ENCODE assay signal across 8 cellular contexts in the genomic region with DNA sequence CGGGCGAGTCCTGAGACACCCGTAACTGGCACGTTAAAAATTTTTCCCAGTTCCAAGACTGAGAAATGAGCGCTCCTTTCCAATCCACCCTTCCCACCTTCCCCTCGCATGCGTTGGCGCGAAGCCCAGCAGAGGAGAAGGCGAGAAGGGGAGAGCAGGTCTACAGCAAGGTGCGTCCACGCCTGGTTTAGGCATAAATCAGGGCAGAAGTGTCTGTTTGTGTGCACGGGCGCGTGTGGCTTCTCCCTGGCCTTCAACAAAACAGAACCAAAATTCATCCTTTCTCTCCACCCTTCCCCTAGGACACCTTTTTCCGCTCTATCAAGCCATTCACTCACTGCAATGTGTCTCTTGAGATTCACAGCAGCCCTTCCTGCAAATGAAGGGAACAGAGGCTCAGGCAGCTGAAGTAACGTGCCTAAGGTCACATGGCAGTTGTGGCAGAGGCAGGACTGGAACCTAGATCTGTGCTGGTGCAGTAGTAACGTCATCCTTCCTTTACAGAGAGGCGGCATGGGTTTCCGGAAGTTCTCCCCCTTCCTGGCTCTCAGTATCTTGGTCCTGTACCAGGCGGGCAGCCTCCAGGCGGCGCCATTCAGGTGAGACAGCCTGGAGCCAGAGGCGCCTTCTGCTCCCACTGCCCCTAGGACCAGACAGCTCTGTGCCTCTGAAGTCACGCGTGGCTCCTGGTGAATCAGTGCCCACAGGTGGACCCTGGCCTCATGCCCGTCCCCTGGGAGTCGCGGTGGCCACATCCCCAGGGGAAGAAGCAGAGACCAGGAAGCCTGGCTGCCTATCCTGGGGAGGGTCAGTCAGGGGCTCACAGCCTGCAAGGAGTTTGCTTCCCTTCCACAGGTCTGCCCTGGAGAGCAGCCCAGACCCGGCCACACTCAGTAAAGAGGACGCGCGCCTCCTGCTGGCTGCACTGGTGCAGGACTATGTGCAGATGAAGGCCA. TPM values are rescaled to one million over a fixed set of nuclear protein-coding genes. Genes with fewer than 3 reads are reported as not detected.
DNase-seq lines count a peak whose midpoint lies in the region; ATAC-seq and TF ChIP-seq lines count a peak whose summit lies in the region.

No MANE protein-coding gene starts in this region.

- H3K36me3 Mint-ChIP-seq in HFFc6 (ENCODE audit: low read depth): peaks cover 1% of the 10 kb centered on the region; the same call in 1 of the 2 replicates
- peaks cover under 1% of the 10 kb centered on the region for H3K36me3 Mint-ChIP-seq in activated naive CD4-positive, alpha-beta T cell treated with anti-CD3 and anti-CD28 coated beads, Interleukin-2, amount 50 U/mL, for 24 hours

- POLR2A ChIA-PET in GM10248 (lab: Yijun Ruan, JAX): no interaction called here

- TF ChIP-seq POLR2A in heart left ventricle (IDR thresholded peaks at IDR 0.05): no peak

- WGBS in heart left ventricle, 4 donors: 3 to 6% (median 5%) methylated on average over 26 to 33 of the region's 33 CpGs

- H3K4me3 ChIP-seq in heart left ventricle: peak overlapping the region; percentile 2 to 43 (median 33)

- H3K27ac Mint-ChIP-seq in HFFc6: no peak overlapping the region
- H3K27ac Mint-ChIP-seq in activated naive CD4-positive, alpha-beta T cell treated with anti-CD3 and anti-CD28 coated beads, Interleukin-2, amount 50 U/mL, for 24 hours: peak overlapping the region; percentile 82

- H3K27ac ChIP-seq in heart left ventricle: no peak overlapping the region

- H3K36me3 ChIP-seq in heart left ventricle: no peaks in the 10 kb centered on the region

- intact Hi-C loops in heart left ventricle (cut with DNase I) (loop anchor here (1.0 to 10.0 kb wide), 10 partner anchors 102 to 550 kb away; partner anchors contain the start of genes CALCA (in 5 of the 10) and PSMA1 (in 1 of the 10)), posterior vena cava (cut with DNase I) (no loop called here)

- DNase-seq in GM10248 (ENCODE audit: extremely low spot score) (peak; percentile 63), HFFc6 (peak; percentile 68), MV-4-11 (lab: John Stamatoyannopoulos, UW) (peak; percentile 67), SKM-1 (lab: John Stamatoyannopoulos, UW; ENCODE audit: unreplicated experiment) (peak; percentile 89), heart left ventricle (peak; percentile 69 to 89 (median 77)), posterior vena cava (ENCODE audit: low spot score) (peak; percentile 93), ureter (ENCODE audit: low spot score) (peak; percentile 89)

- peaks cover 9 to 56% (median 33%) of the 10 kb centered on the region in 9 donors for H3K27me3 ChIP-seq in heart left ventricle

- H3K9me3 Mint-ChIP-seq in HFFc6: peaks cover 6% of the 10 kb centered on the region
- H3K9me3 Mint-ChIP-seq in activated naive CD4-positive, alpha-beta T cell treated with anti-CD3 and anti-CD28 coated beads, Interleukin-2, amount 50 U/mL, for 24 hours: no peaks in the 10 kb centered on the region

- CTCF ChIA-PET in GM10248 (lab: Yijun Ruan, JAX): interaction anchor here (0.8 to 8.3 kb wide), 26 partner anchors 11 to 1301 kb away, joined by 3 to 153 read pairs (median 4); no protein-coding TSS in a partner anchor

- TF ChIP-seq CTCF in GM10248 (IDR thresholded peaks at IDR 0.05; ENCODE audit: control extremely low read depth, extremely low read depth, low read depth, missing control alignments): peak; percentile 94
- TF ChIP-seq CTCF in HFFc6 (IDR thresholded peaks at IDR 0.05): peak; percentile 92
- TF ChIP-seq CTCF in heart left ventricle (IDR thresholded peaks at IDR 0.05): peak; percentile 56 to 79 (median 66)

- peaks cover 37% of the 10 kb centered on the region for H3K27me3 Mint-ChIP-seq in HFFc6 (ENCODE audit: insufficient read depth)
- peaks cover 11% of the 10 kb centered on the region for H3K27me3 Mint-ChIP-seq in activated naive CD4-positive, alpha-beta T cell treated with anti-CD3 and anti-CD28 coated beads, Interleukin-2, amount 50 U/mL, for 24 hours

- peak; percentile 90 to 95 (median 92) for ATAC-seq in heart left ventricle

- H3K4me3 Mint-ChIP-seq in HFFc6: peak overlapping the region; percentile 39
- H3K4me3 Mint-ChIP-seq in activated naive CD4-positive, alpha-beta T cell treated with anti-CD3 and anti-CD28 coated beads, Interleukin-2, amount 50 U/mL, for 24 hours: peak overlapping the region; percentile 85

- H3K4me1 Mint-ChIP-seq in HFFc6 (ENCODE audit: low read depth): peaks cover 16% of the 10 kb centered on the region; the same call in 1 of the 2 replicates
- peaks cover 17% of the 10 kb centered on the region for H3K4me1 Mint-ChIP-seq in activated naive CD4-positive, alpha-beta T cell treated with anti-CD3 and anti-CD28 coated beads, Interleukin-2, amount 50 U/mL, for 24 hours

- peaks cover 0 to 21% (median 13%) of the 10 kb centered on the region in 12 donors for H3K4me1 ChIP-seq in heart left ventricle

- H3K9me3 ChIP-seq in heart left ventricle: peaks cover 0 to 11% (median 0%) of the 10 kb centered on the region in 12 donors

RNA-seq across cellular contexts. Expression of gene CALCB, which starts 1.1 kb away (rescaled TPM):
- total RNA-seq in HFFc6 (2021; fragmentation: NEBNext Ultra II Directional; extraction: Animal tissue kit (Norgen Biotek cat#: 25700)): not detected
- total RNA-seq in heart left ventricle: 1 to 10 TPM in 1 of 9 donors, under 1 TPM in 5, not detected in 3; 0.11 to 1.3 (median 0.37) TPM
- polyA plus RNA-seq in heart left ventricle: under 1 TPM in 1 of 2 donors, not detected in 1; 0.36 TPM
- total RNA-seq in posterior vena cava: not detected
- total RNA-seq in ureter: 0.18 TPM

RNA-seq across cellular contexts. Expression of gene INSC, which starts 40.2 kb away (rescaled TPM):
- total RNA-seq in HFFc6 (2021; fragmentation: NEBNext Ultra II Directional; extraction: Animal tissue kit (Norgen Biotek cat#: 25700)): under 1 TPM; 0.08 to 0.43 (median 0.16) TPM
- total RNA-seq in heart left ventricle (1 to 10 TPM in 1 of 9 donors, under 1 TPM in 7, not detected in 1; 0.19 to 1.5 (median 0.35) TPM), posterior vena cava (under 1 TPM; 0.14 to 0.23 TPM), ureter (1.7 TPM)
- polyA plus RNA-seq in heart left ventricle: 1 to 10 TPM in 1 of 2 donors, under 1 TPM in 1; 0.42 to 1.1 TPM

Comparison
In these comparisons a context has a peak if more than half of its experiments do, and no peak if none do; other contexts are left out.
1. intact Hi-C loops: an anchor here in heart left ventricle (1.0 to 10.0 kb wide); none called in posterior vena cava.